22 cellular contexts compared by ENCODE assay signal in genomic region chr14:96624661-96625435, GRCh38.
DNase-seq lines count a peak whose midpoint lies in the region; ATAC-seq and TF ChIP-seq lines count a peak whose summit lies in the region.
"Had no signal": no experiment of that assay in that cellular context is flagged by ENCODE, and none has a peak within 500 bp of the region (broad histone marks: within the 10 kb centered on the region; RNA-seq: fewer than 3 reads in every experiment).

No MANE protein-coding gene starts in this region.

- no peak overlapping the region for H3K4me3 Mint-ChIP-seq in glutamatergic neuron (ENCODE audit: unreplicated experiment)
- H3K4me3 Mint-ChIP-seq: naive thymus-derived CD8-positive, alpha-beta T cell; T-helper 17 cell had no signal

- peaks cover 0 to 8% (median 0%) of the 10 kb centered on the region in 3 donors for H3K9me3 ChIP-seq in gastroesophageal sphincter
- H3K9me3 ChIP-seq: upper lobe of right lung had no signal

- TF ChIP-seq EP300 in gastroesophageal sphincter (IDR thresholded peaks at IDR 0.05): no peak

- ATAC-seq in HG03520 (IDR thresholded peaks at IDR 0.05; ENCODE audit: unreplicated experiment) (no peak), GM18868 (IDR thresholded peaks at IDR 0.05; ENCODE audit: unreplicated experiment) (no peak), gastroesophageal sphincter (no peak)
- ATAC-seq: naive thymus-derived CD8-positive, alpha-beta T cell; T-helper 17 cell; upper lobe of right lung had no signal

- no peak overlapping the region for H3K27ac ChIP-seq in gastroesophageal sphincter
- H3K27ac ChIP-seq: brain microvascular endothelial cell, coronary artery, parathyroid adenoma, PC-9, upper lobe of right lung had no signal

- peaks cover 2% of the 10 kb centered on the region for H3K27me3 Mint-ChIP-seq in glutamatergic neuron (ENCODE audit: unreplicated experiment)

- no peaks in the 10 kb centered on the region for H3K36me3 ChIP-seq in gastroesophageal sphincter
- H3K36me3 ChIP-seq: brain microvascular endothelial cell, upper lobe of right lung had no signal

- no peak for TF ChIP-seq POLR2A in gastroesophageal sphincter (IDR thresholded peaks at IDR 0.05)

- H3K4me1 ChIP-seq in gastroesophageal sphincter: no peaks in the 10 kb centered on the region
- H3K4me1 ChIP-seq: parathyroid adenoma, upper lobe of right lung had no signal

- no peaks in the 10 kb centered on the region for H3K36me3 Mint-ChIP-seq in glutamatergic neuron (ENCODE audit: unreplicated experiment)
- H3K36me3 Mint-ChIP-seq: naive thymus-derived CD8-positive, alpha-beta T cell had no signal

- no peaks in the 10 kb centered on the region for H3K9me3 Mint-ChIP-seq in glutamatergic neuron (ENCODE audit: unreplicated experiment)
- H3K9me3 Mint-ChIP-seq: naive thymus-derived CD8-positive, alpha-beta T cell had no signal

- TF ChIP-seq CTCF in glutamatergic neuron (IDR thresholded peaks at IDR 0.05; ENCODE audit: partially characterized antibody, unreplicated experiment): no peak
- no peak for TF ChIP-seq CTCF in gastroesophageal sphincter (IDR thresholded peaks at IDR 0.05)

- H3K27ac Mint-ChIP-seq in glutamatergic neuron (ENCODE audit: unreplicated experiment): peak overlapping the region; percentile 50
- H3K27ac Mint-ChIP-seq: T-helper 17 cell had no signal

- WGBS in gastroesophageal sphincter (ENCODE audit: low coverage in 1 of 2), 2 donors: no CpG with 5 or more reads among the region's 38 CpGs

- peak; percentile 45 for DNase-seq in activated effector memory CD4-positive, alpha-beta T cell treated with anti-CD3 and anti-CD28 coated beads, Interleukin-2, amount 50 U/mL, for 16 hours
- no peak for DNase-seq in activated effector memory CD4-positive, alpha-beta T cell treated with Interleukin-2 at 50 U/mL for 16 hours
- peak; percentile 89 for DNase-seq in NCI-H446 treated with DMSO at 0.1 percent for 48 hours (lab: John Stamatoyannopoulos, UW)
- peak; percentile 43 for DNase-seq in glutamatergic neuron
- peak; percentile 52 for DNase-seq in retina
- DNase-seq: activated CD8-positive, alpha-beta memory T cell treated with anti-CD3 and anti-CD28 coated beads, Interleukin-2, amount 50 U/mL, for 48 hours; activated gamma-delta T cell; brain microvascular endothelial cell; DND-41; GOT3; mesendoderm; MM.1S; naive thymus-derived CD8-positive, alpha-beta T cell; NCI-H1417 treated with DMSO at 0.1 percent for 48 hours; PC-9; T-helper 17 cell; upper lobe of right lung had no signal

- peaks cover 14% of the 10 kb centered on the region for H3K4me1 Mint-ChIP-seq in glutamatergic neuron (ENCODE audit: low read depth, unreplicated experiment)

- no peak overlapping the region for H3K4me3 ChIP-seq in gastroesophageal sphincter
- H3K4me3 ChIP-seq: coronary artery, PC-9, upper lobe of right lung had no signal

- peaks cover 37% of the 10 kb centered on the region for H3K27me3 ChIP-seq in gastroesophageal sphincter
- H3K27me3 ChIP-seq: brain microvascular endothelial cell, upper lobe of right lung had no signal
